Comparison of ENCODE assay signal across 1 cellular context in the genomic region with DNA sequence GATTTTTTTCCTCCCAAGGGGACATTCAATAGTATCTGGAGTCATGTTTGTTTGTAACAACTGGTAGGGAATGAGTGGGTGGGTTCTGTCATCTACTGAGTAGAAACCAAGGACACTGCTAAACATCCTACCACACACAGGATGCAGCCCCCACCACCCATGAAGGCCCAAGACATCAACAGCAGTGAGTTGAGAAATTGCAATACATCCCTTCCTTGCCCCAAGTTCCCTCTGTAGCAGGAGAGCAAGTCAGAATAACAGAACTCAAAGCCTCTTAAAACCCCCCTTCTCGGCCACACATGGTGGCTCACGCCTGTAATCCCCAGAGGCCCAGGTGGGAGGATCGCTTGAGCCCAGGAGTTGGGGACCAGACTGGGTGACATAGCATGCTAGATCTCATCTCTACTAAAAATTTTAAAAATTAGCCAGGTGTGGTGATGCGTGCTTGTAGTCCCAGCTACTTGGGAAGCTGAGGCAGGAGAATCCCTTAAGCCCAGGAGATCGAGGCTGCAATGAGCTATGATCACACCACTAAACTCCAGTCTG.
TF ChIP-seq lines count a peak whose summit lies in the region.

No MANE protein-coding gene starts in this region.

TF ChIP-seq in A549, 52 proteins besides CTCF, POLR2A, EP300 and RAD21:
- TF ChIP-seq, protein P1, sequence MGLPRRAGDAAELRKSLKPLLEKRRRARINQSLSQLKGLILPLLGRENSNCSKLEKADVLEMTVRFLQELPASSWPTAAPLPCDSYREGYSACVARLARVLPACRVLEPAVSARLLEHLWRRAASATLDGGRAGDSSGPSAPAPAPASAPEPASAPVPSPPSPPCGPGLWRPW (IDR thresholded peaks at IDR 0.05) = no peak
- TF ChIP-seq FOSB (CRISPR knock-in tag; IDR thresholded peaks at IDR 0.05) = no peak
- no peak for TF ChIP-seq HDAC2 (IDR thresholded peaks at IDR 0.05)
- TF ChIP-seq RFX5 (IDR thresholded peaks at IDR 0.05) = no peak
- no peak for TF ChIP-seq HOXA7 (CRISPR knock-in tag; IDR thresholded peaks at IDR 0.05)
- no peak for TF ChIP-seq ZSCAN20 (CRISPR knock-in tag; IDR thresholded peaks at IDR 0.05)
